Comparison of ENCODE assay signal across 9 cellular contexts in genomic region chr19:10878253-10878652, GRCh38. TPM values are rescaled to one million over a fixed set of nuclear protein-coding genes. Genes with fewer than 3 reads are reported as not detected.
DNase-seq lines count a peak whose midpoint lies in the region; ATAC-seq, FAIRE-seq and TF ChIP-seq lines count a peak whose summit lies in the region.
"Had no signal": no experiment of that assay in that cellular context is flagged by ENCODE, and none has a peak within 500 bp of the region (broad histone marks: within the 10 kb centered on the region; RNA-seq: fewer than 3 reads in every experiment).

No MANE protein-coding gene starts in this region.

- no peaks in the 10 kb centered on the region for H3K27me3 Mint-ChIP-seq in MCF 10A (ENCODE audit: insufficient read depth, unreplicated experiment)
- H3K27me3 Mint-ChIP-seq in effector memory CD8-positive, alpha-beta T cell, result no peaks in the 10 kb centered on the region
- H3K27me3 Mint-ChIP-seq in stimulated activated memory B cell treated with anti-CD40 and anti-IgM and Interleukin-4, amounts not matched to agents 10 μg/mL and 1 μg/mL and 100 μg/mL, for 72 hours, result no peaks in the 10 kb centered on the region

- no peak overlapping the region for H3K4me3 ChIP-seq in breast epithelium
- H3K4me3 ChIP-seq in OCI-LY7 (ENCODE audit: low read depth, low read length, poor library complexity, severe bottlenecking), result peak overlapping the region; percentile 66
- H3K4me3 ChIP-seq in testis, result no peak overlapping the region

- H2AFZ ChIP-seq in OCI-LY7 (ENCODE audit: low read length), result no peak overlapping the region; the same call in 1 of the 2 replicates

- ATAC-seq in effector memory CD8-positive, alpha-beta T cell (replicated peaks), result peak; percentile 19
- peak; percentile 28 for ATAC-seq in stimulated activated memory B cell treated with anti-CD40 and anti-IgM and Interleukin-4, amounts not matched to agents 10 μg/mL and 1 μg/mL and 100 μg/mL, for 72 hours
- ATAC-seq: PC-3 had no signal

- H3K79me2 ChIP-seq in OCI-LY7 (ENCODE audit: insufficient read depth, low read depth, low read length), result peaks cover 100% of the 10 kb centered on the region

- H3K27me3 ChIP-seq in breast epithelium (no peaks in the 10 kb centered on the region), testis (no peaks in the 10 kb centered on the region)

- H3K4me3 Mint-ChIP-seq in MCF 10A (ENCODE audit: unreplicated experiment), result no peak overlapping the region
- peak overlapping the region in 1 of 2 donors; percentile 14 for H3K4me3 Mint-ChIP-seq in effector memory CD8-positive, alpha-beta T cell
- peak overlapping the region; percentile 72 for H3K4me3 Mint-ChIP-seq in stimulated activated memory B cell treated with anti-CD40 and anti-IgM and Interleukin-4, amounts not matched to agents 10 μg/mL and 1 μg/mL and 100 μg/mL, for 72 hours

- no peak for FAIRE-seq in GM12891 (lab: Jason Lieb, UNC)

- H3K4me1 Mint-ChIP-seq in MCF 10A (ENCODE audit: insufficient read depth, unreplicated experiment), result peaks cover 8% of the 10 kb centered on the region
- H3K4me1 Mint-ChIP-seq in effector memory CD8-positive, alpha-beta T cell (ENCODE audit: low read depth in 2 of 2), result peaks cover 16 to 19% of the 10 kb centered on the region in 2 donors
- peaks cover 58% of the 10 kb centered on the region for H3K4me1 Mint-ChIP-seq in stimulated activated memory B cell treated with anti-CD40 and anti-IgM and Interleukin-4, amounts not matched to agents 10 μg/mL and 1 μg/mL and 100 μg/mL, for 72 hours

- POLR2A ChIA-PET in MCF 10A (lab: Yijun Ruan, JAX), result interaction anchor here (0.7 kb wide), 1 partner anchor 66 kb away, joined by 3 read pairs; no protein-coding TSS in a partner anchor
- POLR2A ChIA-PET in OCI-LY7 (lab: Charles Lee), result interaction anchor here (0.8 to 3.1 kb wide), 3 partner anchors 10 to 93 kb away, joined by 3 to 19 read pairs (median 3); partner anchors contain the start of gene TMED1

- H3K4me1 ChIP-seq in breast epithelium, result no peaks in the 10 kb centered on the region
- peaks cover 62% of the 10 kb centered on the region for H3K4me1 ChIP-seq in OCI-LY7 (ENCODE audit: insufficient read depth, low read length, poor library complexity, severe bottlenecking)
- H3K4me1 ChIP-seq in testis, result peaks cover 18% of the 10 kb centered on the region

- DNase-seq in MCF 10A (ENCODE audit: unreplicated experiment) (no peak), breast epithelium (ENCODE audit: low spot score in 2 of 2) (no peak), OCI-LY7 (ENCODE audit: low spot score) (peak; percentile 50), GM12891 (ENCODE audit: insufficient read length, low spot score) (no peak), testis (no peak), NCI-H69 (lab: John Stamatoyannopoulos, UW) (no peak)
- DNase-seq in effector memory CD8-positive, alpha-beta T cell, result no peak
- DNase-seq: PC-3 had no signal

- no peaks in the 10 kb centered on the region for H4K20me1 ChIP-seq in OCI-LY7 (ENCODE audit: insufficient read depth, low read length)

- H3K9me3 Mint-ChIP-seq in MCF 10A (ENCODE audit: unreplicated experiment), result no peaks in the 10 kb centered on the region
- no peaks in the 10 kb centered on the region for H3K9me3 Mint-ChIP-seq in effector memory CD8-positive, alpha-beta T cell
- H3K9me3 Mint-ChIP-seq in stimulated activated memory B cell treated with anti-CD40 and anti-IgM and Interleukin-4, amounts not matched to agents 10 μg/mL and 1 μg/mL and 100 μg/mL, for 72 hours, result no peaks in the 10 kb centered on the region

- peak overlapping the region in 1 of 2 donors; percentile 5 for H3K27ac ChIP-seq in breast epithelium
- peak overlapping the region; percentile 90 for H3K27ac ChIP-seq in OCI-LY7 (ENCODE audit: low read depth, low read length, poor library complexity, severe bottlenecking)
- no peak overlapping the region for H3K27ac ChIP-seq in testis

- H3K36me3 ChIP-seq in breast epithelium (no peaks in the 10 kb centered on the region), OCI-LY7 (ENCODE audit: insufficient read depth, low read length) (peaks cover 45% of the 10 kb centered on the region), testis (ENCODE audit: low read depth, missing control alignments) (no peaks in the 10 kb centered on the region)

- 75 to 91% methylated on average over 3 of the region's 3 CpGs for WGBS in testis, 2 donors

- TF ChIP-seq POLR2A in breast epithelium (IDR thresholded peaks at IDR 0.05) (no peak), GM12891 (IDR thresholded peaks at IDR 0.05; ENCODE audit: low read depth, low read length) (no peak), testis (IDR thresholded peaks at IDR 0.05) (no peak)

- CTCF ChIA-PET in MCF 10A (lab: Yijun Ruan, JAX), result no interaction called here
- CTCF ChIA-PET in OCI-LY7 (lab: Charles Lee; ENCODE audit: unreplicated experiment), result no interaction called here

- H3K9me3 ChIP-seq in breast epithelium, result no peaks in the 10 kb centered on the region
- no peaks in the 10 kb centered on the region for H3K9me3 ChIP-seq in OCI-LY7 (ENCODE audit: low read length)
- H3K9me3 ChIP-seq in testis, result no peaks in the 10 kb centered on the region

- TF ChIP-seq CTCF in MCF 10A (IDR thresholded peaks at IDR 0.05; ENCODE audit: unreplicated experiment) (no peak), breast epithelium (IDR thresholded peaks at IDR 0.05) (no peak), OCI-LY7 (conservative IDR thresholded peaks at IDR 0.05; ENCODE audit: low read length) (no peak), testis (IDR thresholded peaks at IDR 0.05) (no peak)

- H3K27ac Mint-ChIP-seq in MCF 10A (ENCODE audit: low read depth, unreplicated experiment), result peak overlapping the region; percentile 12
- peak overlapping the region in 1 of 2 donors; percentile 41 for H3K27ac Mint-ChIP-seq in effector memory CD8-positive, alpha-beta T cell
- H3K27ac Mint-ChIP-seq in stimulated activated memory B cell treated with anti-CD40 and anti-IgM and Interleukin-4, amounts not matched to agents 10 μg/mL and 1 μg/mL and 100 μg/mL, for 72 hours, result peak overlapping the region; percentile 93

- BruUV-seq in MCF 10A (replicated peaks; lab: Mats Ljungman, UMichigan) (no TSS peak), OCI-LY7 (replicated peaks; lab: Mats Ljungman, UMichigan) (TSS peak; percentile 82)

- intact Hi-C loops in MCF 10A (cut with micrococcal nuclease) (no loop called here), breast epithelium (cut with DNase I; ENCODE audit: low total_unique reads) (loop anchor here (2.0 kb wide), 1 partner anchor 307 kb away; no protein-coding TSS in a partner anchor), OCI-LY7 (cut with micrococcal nuclease; ENCODE audit: unreplicated experiment) (loop anchor here (10.0 kb wide), 1 partner anchor 313 kb away; the partner anchor contains the start of genes CDKN2D and KRI1), testis (cut with DNase I; ENCODE audit: low total_unique reads) (loop anchor here (10.0 kb wide), 1 partner anchor 47 kb away; the partner anchor contains the start of genes TIMM29 and YIPF2)

- no peaks in the 10 kb centered on the region for H3K9me2 ChIP-seq in OCI-LY7 (ENCODE audit: insufficient read depth, low read length)

- peak overlapping the region; percentile 86 for H3K4me2 ChIP-seq in OCI-LY7 (ENCODE audit: low read length)

- peaks cover 4% of the 10 kb centered on the region for H3K36me3 Mint-ChIP-seq in MCF 10A (ENCODE audit: insufficient read depth, unreplicated experiment)
- peaks cover 6% of the 10 kb centered on the region for H3K36me3 Mint-ChIP-seq in effector memory CD8-positive, alpha-beta T cell (ENCODE audit: insufficient read depth)
- peaks cover 11% of the 10 kb centered on the region for H3K36me3 Mint-ChIP-seq in stimulated activated memory B cell treated with anti-CD40 and anti-IgM and Interleukin-4, amounts not matched to agents 10 μg/mL and 1 μg/mL and 100 μg/mL, for 72 hours

TF ChIP-seq in GM12891, 5 proteins besides CTCF, POLR2A, EP300 and RAD21:
- TF ChIP-seq POLR2AphosphoS5 (IDR thresholded peaks at IDR 0.05; ENCODE audit: low read depth, low read length) (no peak), SPI1 (IDR thresholded peaks at IDR 0.05; ENCODE audit: low read depth, low read length) (no peak), TAF1 (IDR thresholded peaks at IDR 0.05; ENCODE audit: low read depth, low read length) (no peak), POU2F2 (IDR thresholded peaks at IDR 0.05; ENCODE audit: low read depth, low read length) (no peak), PAX5 (IDR thresholded peaks at IDR 0.05; ENCODE audit: insufficient read depth, low read length, severe bottlenecking) (no peak)
TF ChIP-seq in GM12891: peak in this region for 0.

RNA-seq across cellular contexts. Expression of gene CARM1, which starts 6.9 kb away (rescaled TPM):
- total RNA-seq in MCF 10A (2022), result 49.5 and 51.7 TPM in 2 replicates
- total RNA-seq in breast epithelium, result 10 to 100 TPM; 11.6 to 17.3 (median 17.0) TPM
- total RNA-seq in OCI-LY7 (2014; rRNA removed; shearing (Covaris generic)), result 35.1 and 41.2 TPM in 2 replicates
- total RNA-seq in OCI-LY7 (2022), result 107 and 108 TPM in 2 replicates
- polyA plus RNA-seq in GM12891 (2012; ENCODE audit: low read depth, missing spikeins), result 55.0 TPM
- total RNA-seq in testis, result 10 to 100 TPM; 79.5 to 82.4 TPM
- polyA plus RNA-seq in testis (ENCODE audit: insufficient read depth, low read depth, low replicate concordance), result 110 TPM

RNA-seq across cellular contexts. Expression of gene C19orf38, which starts 30.0 kb away (rescaled TPM):
- total RNA-seq in MCF 10A (2022) (0.30 and 0.49 TPM in 2 replicates), breast epithelium (1 to 10 TPM; 1.3 to 2.7 (median 2.0) TPM), OCI-LY7 (2022) (4.9 and 7.5 TPM in 2 replicates), testis (10 to 100 TPM; 17.4 to 21.0 TPM)
- 4.2 and 5.2 TPM in 2 replicates for total RNA-seq in OCI-LY7 (2014; rRNA removed; shearing (Covaris generic))
- polyA plus RNA-seq in GM12891 (2012; ENCODE audit: low read depth, missing spikeins), result 5.8 TPM
- 19.3 TPM for polyA plus RNA-seq in testis (ENCODE audit: insufficient read depth, low read depth, low replicate concordance)

RNA-seq across cellular contexts. Expression of gene TMED1, which starts 42.2 kb away (rescaled TPM):
- total RNA-seq in MCF 10A (2022), result 16.5 and 23.2 TPM in 2 replicates
- total RNA-seq in breast epithelium, result 10 to 100 TPM; 27.2 to 51.2 (median 42.4) TPM
- total RNA-seq in OCI-LY7 (2014; rRNA removed; shearing (Covaris generic)), result 20.8 and 22.5 TPM in 2 replicates
- 13.2 and 13.7 TPM in 2 replicates for total RNA-seq in OCI-LY7 (2022)
- 12.4 TPM for polyA plus RNA-seq in GM12891 (2012; ENCODE audit: low read depth, missing spikeins)
- 10 to 100 TPM; 34.0 to 59.3 TPM for total RNA-seq in testis
- polyA plus RNA-seq in testis (ENCODE audit: insufficient read depth, low read depth, low replicate concordance), result 30.2 TPM

RNA-seq across cellular contexts. Expression of gene YIPF2, which starts 50.2 kb away (rescaled TPM):
- total RNA-seq in MCF 10A (2022), result 65.5 and 75.3 TPM in 2 replicates
- 10 to 100 TPM; 40.3 to 68.6 (median 59.6) TPM for total RNA-seq in breast epithelium
- total RNA-seq in OCI-LY7 (2014; rRNA removed; shearing (Covaris generic)), result 26.7 and 31.8 TPM in 2 replicates
- 27.5 and 31.5 TPM in 2 replicates for total RNA-seq in OCI-LY7 (2022)
- 27.8 TPM for polyA plus RNA-seq in GM12891 (2012; ENCODE audit: low read depth, missing spikeins)
- total RNA-seq in testis, result 100 to 1,000 TPM in 1 of 2 donors, 10 to 100 TPM in 1; 95.3 to 106 TPM
- polyA plus RNA-seq in testis (ENCODE audit: insufficient read depth, low read depth, low replicate concordance), result 143 TPM

RNA-seq across cellular contexts. Expression of gene TIMM29, which starts 50.4 kb away (rescaled TPM):
- total RNA-seq in MCF 10A (2022), result 18.3 and 19.3 TPM in 2 replicates
- total RNA-seq in breast epithelium, result 10 to 100 TPM; 21.1 to 31.6 (median 21.6) TPM
- total RNA-seq in OCI-LY7 (2014; rRNA removed; shearing (Covaris generic)), result 24.1 and 28.3 TPM in 2 replicates
- 26.2 and 27.3 TPM in 2 replicates for total RNA-seq in OCI-LY7 (2022)
- 14.2 TPM for polyA plus RNA-seq in GM12891 (2012; ENCODE audit: low read depth, missing spikeins)
- 10 to 100 TPM; 40.9 to 45.7 TPM for total RNA-seq in testis
- 20.2 TPM for polyA plus RNA-seq in testis (ENCODE audit: insufficient read depth, low read depth, low replicate concordance)
